8 cellular contexts compared by ENCODE assay signal in the genomic region with DNA sequence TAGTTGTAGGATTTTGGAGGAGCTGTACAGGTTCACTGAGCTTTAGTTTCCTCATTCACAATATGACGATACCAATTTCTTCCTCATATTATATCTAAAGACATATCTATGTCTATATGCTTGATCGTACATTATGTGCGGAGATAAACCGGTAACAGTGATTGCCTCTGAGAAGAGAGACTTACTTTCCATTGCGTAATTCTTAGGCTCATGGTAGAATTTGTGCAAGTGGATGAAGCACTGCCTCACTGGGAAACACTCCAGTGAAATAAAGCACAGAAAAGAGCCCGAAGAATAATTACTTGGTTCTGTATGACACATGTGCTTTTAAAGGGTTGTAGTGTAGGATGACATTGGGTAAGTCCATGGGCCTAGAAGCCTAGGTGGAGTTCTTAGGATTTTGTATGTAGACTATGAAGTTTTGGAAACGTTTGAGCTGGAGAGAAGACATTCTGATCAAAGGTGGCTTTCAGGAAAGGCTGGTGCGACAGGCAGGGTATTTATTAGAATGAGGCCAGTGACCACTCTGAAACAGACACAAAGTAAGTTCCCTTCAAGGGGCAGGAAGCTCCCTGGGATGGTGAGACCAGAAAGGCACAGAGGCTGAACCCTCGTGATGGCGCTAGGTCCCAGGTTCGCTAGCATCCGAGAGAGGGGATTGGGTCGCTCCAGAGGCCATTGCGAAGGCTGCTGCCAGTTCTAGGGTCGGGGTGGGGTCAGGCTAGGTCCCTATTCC. TPM values are rescaled to one million over a fixed set of nuclear protein-coding genes. Genes with fewer than 3 reads are reported as not detected.
DNase-seq lines count a peak whose midpoint lies in the region; ATAC-seq and TF ChIP-seq lines count a peak whose summit lies in the region.

No MANE protein-coding gene starts in this region.

- H3K4me1 ChIP-seq in SJCRH30 (no peaks in the 10 kb centered on the region), fibroblast of lung (ENCODE audit: control insufficient read depth, extremely low read depth, insufficient read depth, low read length) (no peaks in the 10 kb centered on the region), ovary (ENCODE audit: insufficient read depth) (peaks cover 2% of the 10 kb centered on the region)

- POLR2A ChIA-PET in activated CD4-positive, alpha-beta T cell treated with anti-CD3 and anti-CD28 coated beads for 36 hours (lab: Charles Lee): interaction anchor here (0.6 kb wide), 2 partner anchors 373 to 1124 kb away, joined by 3 read pairs; no protein-coding TSS in a partner anchor

- no peak for DNase-seq in activated CD4-positive, alpha-beta T cell treated with anti-CD3 and anti-CD28 coated beads for 36 hours
- DNase-seq in activated CD4-positive, alpha-beta T cell treated with anti-CD3 and anti-CD28 coated beads for 4 hours: no peak
- DNase-seq in SJCRH30 (no peak), fibroblast of lung (ENCODE audit: low read depth in 2 of 2) (no peak), ovary (no peak), HCEC 1CT (no peak), GM13976 (ENCODE audit: low spot score) (no peak)

- TF ChIP-seq POLR2A in ovary (IDR thresholded peaks at IDR 0.05): no peak

- H3K9ac ChIP-seq in fibroblast of lung (ENCODE audit: insufficient read depth, low read length): peak overlapping the region; percentile 48

- intact Hi-C loops in activated CD4-positive, alpha-beta T cell treated with anti-CD3 and anti-CD28 coated beads for 36 hours (cut with DNase I, micrococcal nuclease): loop anchor here (1.0 to 10.0 kb wide), 10 partner anchors 27 to 665 kb away; partner anchors contain the start of genes BRCC3 (in 2 of the 2), CMC4 (in 2 of the 2), MTCP1 (in 2 of the 2) and RAB39B (in 2 of the 2)
- intact Hi-C loops in ovary (cut with DNase I): loop anchor here in 1 of 4 donors (5.0 kb wide), 1 partner anchor 1443 kb away; no protein-coding TSS in a partner anchor

- TF ChIP-seq CTCF in fibroblast of lung (conservative IDR thresholded peaks at IDR 0.05 in 1 of 2, IDR thresholded peaks at IDR 0.05 in 1 of 2; ENCODE audit: low read depth in 1 of 2, low read length in 2 of 2) (no peak), ovary (IDR thresholded peaks at IDR 0.05) (no peak), GM13976 (IDR thresholded peaks at IDR 0.05; ENCODE audit: borderline replicate concordance, control extremely low read depth, extremely low read depth, insufficient read depth, missing control alignments) (no peak)

- no peaks in the 10 kb centered on the region for H3K27me3 Mint-ChIP-seq in activated CD4-positive, alpha-beta T cell treated with anti-CD3 and anti-CD28 coated beads for 36 hours

- H3K4me2 ChIP-seq in fibroblast of lung (ENCODE audit: extremely low read depth, insufficient read depth, low read length): peak overlapping the region; percentile 54

- H4K20me1 ChIP-seq in fibroblast of lung (ENCODE audit: control insufficient read depth, extremely low read depth, insufficient read depth, low read length): no peaks in the 10 kb centered on the region

- TF ChIP-seq EP300 in ovary (IDR thresholded peaks at IDR 0.05): no peak

- peaks cover 19% of the 10 kb centered on the region for H3K4me1 Mint-ChIP-seq in activated CD4-positive, alpha-beta T cell treated with anti-CD3 and anti-CD28 coated beads for 36 hours

- WGBS in ovary, 3 donors: 54 to 55% (median 55%) methylated on average over 15 of the region's 15 CpGs

- peaks cover 1% of the 10 kb centered on the region for H3K36me3 Mint-ChIP-seq in activated CD4-positive, alpha-beta T cell treated with anti-CD3 and anti-CD28 coated beads for 36 hours (ENCODE audit: low read depth)

- peak overlapping the region; percentile 87 for H3K27ac ChIP-seq in SJCRH30
- peak overlapping the region; percentile 67 for H3K27ac ChIP-seq in fibroblast of lung (ENCODE audit: insufficient read depth, low read length)
- H3K27ac ChIP-seq in ovary: peak overlapping the region in 1 of 2 donors; percentile 80

- peaks cover 7% of the 10 kb centered on the region; the same call in 1 of the 2 replicates for H3K36me3 ChIP-seq in SJCRH30
- no peaks in the 10 kb centered on the region for H3K36me3 ChIP-seq in fibroblast of lung (ENCODE audit: control insufficient read depth, insufficient read depth, low read length)
- no peaks in the 10 kb centered on the region for H3K36me3 ChIP-seq in ovary

- peak overlapping the region; percentile 84 for H3K4me3 ChIP-seq in SJCRH30
- H3K4me3 ChIP-seq in fibroblast of lung (replicated peaks in 1 of 4; ENCODE audit: control extremely low read depth in 1 of 4, insufficient read depth in 1 of 4, low read depth in 3 of 4, low read length in 4 of 4): peak overlapping the region; percentile 39 to 80 (median 64)
- H3K4me3 ChIP-seq in ovary: peak overlapping the region; percentile 78

- peak; percentile 49 for ATAC-seq in activated CD4-positive, alpha-beta T cell treated with anti-CD3 and anti-CD28 coated beads for 36 hours
- peak; percentile 47 for ATAC-seq in HG02840 (IDR thresholded peaks at IDR 0.05; ENCODE audit: low FRiP score, unreplicated experiment)

- peaks cover 31% of the 10 kb centered on the region for H3K79me2 ChIP-seq in fibroblast of lung (ENCODE audit: control insufficient read depth, insufficient read depth, low read length)

- H3K4me3 Mint-ChIP-seq in activated CD4-positive, alpha-beta T cell treated with anti-CD3 and anti-CD28 coated beads for 36 hours: peak overlapping the region; percentile 98

- peak overlapping the region; percentile 92 for H3K27ac Mint-ChIP-seq in activated CD4-positive, alpha-beta T cell treated with anti-CD3 and anti-CD28 coated beads for 36 hours

- H3K27me3 ChIP-seq in SJCRH30 (no peaks in the 10 kb centered on the region), fibroblast of lung (ENCODE audit: control insufficient read depth, insufficient read depth, low read length) (no peaks in the 10 kb centered on the region), ovary (no peaks in the 10 kb centered on the region)

- H2AFZ ChIP-seq in fibroblast of lung (ENCODE audit: low read length): peak overlapping the region; percentile 89

- in situ Hi-C loops in GM13976 (cut with MboI; ENCODE audit: low sequenced_read_pairs, unreplicated experiment): no loop called here

- H3K9me3 Mint-ChIP-seq in activated CD4-positive, alpha-beta T cell treated with anti-CD3 and anti-CD28 coated beads for 36 hours (ENCODE audit: low read depth): no peaks in the 10 kb centered on the region

- no peaks in the 10 kb centered on the region for H3K9me3 ChIP-seq in SJCRH30 (replicated peaks)
- no peaks in the 10 kb centered on the region for H3K9me3 ChIP-seq in fibroblast of lung (ENCODE audit: control insufficient read depth, insufficient read depth, low read depth, low read length)
- no peaks in the 10 kb centered on the region for H3K9me3 ChIP-seq in ovary

- CTCF ChIA-PET in activated CD4-positive, alpha-beta T cell treated with anti-CD3 and anti-CD28 coated beads for 36 hours (lab: Charles Lee): interaction anchor here (0.6 to 1.2 kb wide), 6 partner anchors 10 to 158 kb away, joined by 3 to 4 read pairs (median 3); no protein-coding TSS in a partner anchor

RNA-seq across cellular contexts. Expression of gene VBP1, which starts 0.6 kb away (rescaled TPM):
- 10 to 100 TPM; 72.3 to 86.4 TPM for total RNA-seq in activated CD4-positive, alpha-beta T cell treated with anti-CD3 and anti-CD28 coated beads for 36 hours
- total RNA-seq in SJCRH30 (2014; rRNA removed; shearing (Covaris generic)): 106 and 118 TPM in 2 replicates
- total RNA-seq in fibroblast of lung (43.9 and 60.9 TPM in 2 replicates), ovary (10 to 100 TPM; 27.7 to 46.0 (median 34.3) TPM)
- polyA plus RNA-seq in fibroblast of lung (63.9 and 67.8 TPM in 2 replicates), ovary (10 to 100 TPM; 27.1 to 37.1 TPM)
- 47.9 and 50.9 TPM in 2 replicates for polyA plus RNA-seq in fibroblast of lung (2012)
- 1.9 and 3.1 TPM in 2 replicates for polyA minus RNA-seq in fibroblast of lung (ENCODE audit: low replicate concordance)

RNA-seq across cellular contexts. Expression of gene RAB39B, which starts 48.7 kb away (rescaled TPM):
- 10 to 100 TPM; 16.4 to 17.2 TPM for total RNA-seq in activated CD4-positive, alpha-beta T cell treated with anti-CD3 and anti-CD28 coated beads for 36 hours
- total RNA-seq in SJCRH30 (2014; rRNA removed; shearing (Covaris generic)): 0.34 and 0.56 TPM in 2 replicates
- total RNA-seq in fibroblast of lung (1.3 and 3.0 TPM in 2 replicates), ovary (under 1 TPM; 0.10 to 0.82 (median 0.30) TPM)
- polyA plus RNA-seq in fibroblast of lung (0.12 and 0.79 TPM in 2 replicates), ovary (1 to 10 TPM in 1 of 2 donors, under 1 TPM in 1; 0.53 to 1.3 TPM)
- 0.03 and 0.59 TPM in 2 replicates for polyA plus RNA-seq in fibroblast of lung (2012)
- not detected in 2 replicates for polyA minus RNA-seq in fibroblast of lung (ENCODE audit: low replicate concordance)
